Comparison of ENCODE assay signal across 7 cellular contexts in the genomic region with DNA sequence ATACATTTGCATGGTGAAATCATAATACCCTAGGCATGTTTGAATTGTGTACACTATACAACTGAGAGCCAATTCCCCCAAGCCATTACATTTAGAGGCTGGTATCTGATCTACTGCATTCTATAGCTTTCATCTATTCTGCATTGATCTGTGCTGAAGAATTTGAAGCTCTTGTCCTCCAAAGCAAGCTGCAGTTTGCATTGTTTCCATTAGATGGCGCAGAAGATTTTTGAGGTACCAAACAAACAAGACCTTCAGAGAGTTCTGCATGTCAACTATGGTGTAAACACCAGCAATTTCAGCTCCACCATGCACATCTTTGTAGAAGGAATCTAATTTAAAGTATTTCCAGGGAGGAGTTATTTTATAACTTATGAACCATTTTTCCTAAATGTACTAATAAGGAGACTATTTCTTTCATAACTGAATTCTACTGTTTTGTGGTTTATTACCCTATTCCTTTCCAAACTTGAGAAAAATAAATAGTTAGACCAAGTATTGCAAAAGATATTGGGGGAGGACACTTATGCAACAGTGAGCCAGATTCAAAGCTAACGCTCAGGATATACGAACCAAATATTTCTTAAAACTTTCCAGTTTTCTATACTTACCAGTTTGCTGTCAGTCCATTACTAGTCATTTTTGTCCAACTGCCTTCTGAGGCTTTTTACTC.
DNase-seq lines count a peak whose midpoint lies in the region; ATAC-seq, FAIRE-seq and TF ChIP-seq lines count a peak whose summit lies in the region.

No MANE protein-coding gene starts in this region.

- H3K4me3 Mint-ChIP-seq in activated naive CD8-positive, alpha-beta T cell treated with anti-CD3 and anti-CD28 coated beads for 36 hours: no peak overlapping the region

- dilution Hi-C loops in IMR-90 (cut with HindIII; ENCODE audit: low sequenced_read_pairs, unreplicated experiment): no loop called here

- H4K91ac ChIP-seq in IMR-90 (ENCODE audit: insufficient read depth, low read depth, low read length): no peak overlapping the region

- no peaks in the 10 kb centered on the region for H3K9me1 ChIP-seq in IMR-90 (ENCODE audit: insufficient read depth, low read length)

- H3K36me3 ChIP-seq in IMR-90 (ENCODE audit: control insufficient read depth, insufficient read depth, low read length) (no peaks in the 10 kb centered on the region), heart left ventricle (no peaks in the 10 kb centered on the region)

- no peak overlapping the region for H2BK20ac ChIP-seq in IMR-90 (ENCODE audit: low read depth, low read length)

- no peaks in the 10 kb centered on the region; the same call in 1 of the 2 replicates for H3K4me1 ChIP-seq in IMR-90 (ENCODE audit: control insufficient read depth, insufficient read depth, low read length)
- H3K4me1 ChIP-seq in heart left ventricle: peaks cover 0 to 6% (median 0%) of the 10 kb centered on the region in 12 donors

- no peak overlapping the region for H3K27ac Mint-ChIP-seq in activated naive CD8-positive, alpha-beta T cell treated with anti-CD3 and anti-CD28 coated beads for 36 hours

- peak; percentile 21; the same call in 1 of the 2 replicates for TF ChIP-seq RAD21 in IMR-90 (IDR thresholded peaks at IDR 0.05; ENCODE audit: low read length)

- no peak overlapping the region for H4K8ac ChIP-seq in IMR-90 (ENCODE audit: low read depth in 2 of 2, low read length in 2 of 2)

- H2AK9ac ChIP-seq in IMR-90 (replicated peaks; ENCODE audit: low read depth, low read length, poor library complexity): no peak overlapping the region

- no peaks in the 10 kb centered on the region for H3K9me3 Mint-ChIP-seq in activated naive CD8-positive, alpha-beta T cell treated with anti-CD3 and anti-CD28 coated beads for 36 hours

- no peak overlapping the region for H2BK15ac ChIP-seq in IMR-90 (ENCODE audit: low read depth, low read length)

- H3K27me3 ChIP-seq in IMR-90 (ENCODE audit: control insufficient read depth, insufficient read depth, low read length) (no peaks in the 10 kb centered on the region), heart left ventricle (no peaks in the 10 kb centered on the region)

- DNase-seq in GM03348 (ENCODE audit: low spot score) (peak; percentile 68), IMR-90 (peak; percentile 62), RCC 7860 (ENCODE audit: low spot score) (peak; percentile 17), heart left ventricle (peak in 2 of 5 donors; percentile 20 to 27), retina (peak; percentile 73)
- peak; percentile 22 for DNase-seq in activated naive CD8-positive, alpha-beta T cell treated with anti-CD3 and anti-CD28 coated beads for 36 hours

- intact Hi-C loops in IMR-90 (cut with micrococcal nuclease): loop anchor here (1.0 kb wide), 1 partner anchor 828 kb away; no protein-coding TSS in a partner anchor
- intact Hi-C loops in heart left ventricle (cut with DNase I): loop anchor here (1.0 to 5.0 kb wide), 5 partner anchors 759 to 829 kb away; no protein-coding TSS in a partner anchor

- H3K18ac ChIP-seq in IMR-90 (ENCODE audit: low read depth, low read length): no peak overlapping the region

- H3K36me3 Mint-ChIP-seq in activated naive CD8-positive, alpha-beta T cell treated with anti-CD3 and anti-CD28 coated beads for 36 hours: no peaks in the 10 kb centered on the region

- no peaks in the 10 kb centered on the region for H3K79me1 ChIP-seq in IMR-90 (ENCODE audit: low read depth in 1 of 2, low read length in 2 of 2)

- H3K9me3 ChIP-seq in IMR-90 (ENCODE audit: control insufficient read depth, insufficient read depth, low read length) (no peaks in the 10 kb centered on the region), heart left ventricle (no peaks in the 10 kb centered on the region)

- no peak overlapping the region for H2BK120ac ChIP-seq in IMR-90 (ENCODE audit: low read depth, low read length)

- H3K4ac ChIP-seq in IMR-90 (ENCODE audit: low read depth, low read length): no peak overlapping the region

- ATAC-seq in GM21528 (IDR thresholded peaks at IDR 0.05; ENCODE audit: low FRiP score, unreplicated experiment): peak; percentile 90
- peak; percentile 82 for ATAC-seq in IMR-90 (ENCODE audit: low read depth)
- peak in 2 of 4 donors; percentile 33 to 37 for ATAC-seq in heart left ventricle

- H4K20me1 ChIP-seq in IMR-90 (ENCODE audit: insufficient read depth, low read length): no peaks in the 10 kb centered on the region

- no peak overlapping the region for H3K9ac ChIP-seq in IMR-90 (ENCODE audit: low read depth, low read length)

- H3K4me2 ChIP-seq in IMR-90 (ENCODE audit: low read depth, low read length): no peak overlapping the region

- in situ Hi-C loops in IMR-90 (cut with MboI; ENCODE audit: low sequenced_read_pairs): loop anchor here (25.0 kb wide), 1 partner anchor 829 kb away; no protein-coding TSS in a partner anchor

- no peak overlapping the region for H3K14ac ChIP-seq in IMR-90 (replicated peaks; ENCODE audit: low read depth, low read length)

- no TSS peak for BruUV-seq in IMR-90 (replicated peaks; lab: Mats Ljungman, UMichigan)

- H3K4me1 Mint-ChIP-seq in activated naive CD8-positive, alpha-beta T cell treated with anti-CD3 and anti-CD28 coated beads for 36 hours: no peaks in the 10 kb centered on the region

- POLR2A ChIA-PET in IMR-90 (lab: Charles Lee; ENCODE audit: unreplicated experiment): no interaction called here

- no peak overlapping the region for H3K56ac ChIP-seq in IMR-90 (ENCODE audit: extremely low read depth, insufficient read depth, low read length)

- no peak overlapping the region for H2BK5ac ChIP-seq in IMR-90 (ENCODE audit: low read depth, low read length, poor library complexity, severe bottlenecking)

- H3K4me3 ChIP-seq in IMR-90 (ENCODE audit: insufficient read depth, low read depth, low read length): no peak overlapping the region
- H3K4me3 ChIP-seq in heart left ventricle: no peak overlapping the region

- H3K27me3 Mint-ChIP-seq in activated naive CD8-positive, alpha-beta T cell treated with anti-CD3 and anti-CD28 coated beads for 36 hours: peaks cover 12% of the 10 kb centered on the region

- FAIRE-seq in RCC 7860 (lab: Jason Lieb, UNC): peak; percentile 5

- TF ChIP-seq POLR2A in IMR-90 (IDR thresholded peaks at IDR 0.05; ENCODE audit: low read depth, low read length): no peak
- no peak for TF ChIP-seq POLR2A in heart left ventricle (IDR thresholded peaks at IDR 0.05)

- no peak overlapping the region for H2AFZ ChIP-seq in IMR-90 (replicated peaks; ENCODE audit: low read length, poor library complexity)

- H4K5ac ChIP-seq in IMR-90 (ENCODE audit: low read depth, low read length): no peak overlapping the region

- TF ChIP-seq CTCF in IMR-90 (conservative IDR thresholded peaks at IDR 0.05; ENCODE audit: low read depth, low read length) (peak; percentile 55), heart left ventricle (IDR thresholded peaks at IDR 0.05) (peak; percentile 76 to 89 (median 84))

- 0% methylated on average over 1 of the region's 3 CpGs; no CpG with 5 or more reads in 1 of the 2 experiments for WGBS in IMR-90 (ENCODE audit: extremely low coverage in 2 of 2, insufficient read length in 1 of 2), 2 experiments
- 49 to 55% (median 50%) methylated on average over 3 of the region's 3 CpGs for WGBS in heart left ventricle, 4 donors

- H3K27ac ChIP-seq in IMR-90 (ENCODE audit: insufficient read depth, low read length) (no peak overlapping the region), heart left ventricle (no peak overlapping the region)

- CTCF ChIA-PET in IMR-90 (lab: Yijun Ruan, JAX): interaction anchor here (0.6 to 1.4 kb wide), 4 partner anchors 9 to 830 kb away, joined by 3 to 5 read pairs (median 4); no protein-coding TSS in a partner anchor

- H3K23ac ChIP-seq in IMR-90 (ENCODE audit: low read depth, low read length): no peak overlapping the region

- H2AK5ac ChIP-seq in IMR-90 (ENCODE audit: low read depth, low read length): no peak overlapping the region

TF ChIP-seq in IMR-90, 13 proteins besides CTCF, POLR2A, EP300 and RAD21:
- TF ChIP-seq SMC3 (IDR thresholded peaks at IDR 0.05; ENCODE audit: low read depth, low read length): peak; percentile 19; the same call in 1 of the 2 replicates
- TF ChIP-seq, protein P1, sequence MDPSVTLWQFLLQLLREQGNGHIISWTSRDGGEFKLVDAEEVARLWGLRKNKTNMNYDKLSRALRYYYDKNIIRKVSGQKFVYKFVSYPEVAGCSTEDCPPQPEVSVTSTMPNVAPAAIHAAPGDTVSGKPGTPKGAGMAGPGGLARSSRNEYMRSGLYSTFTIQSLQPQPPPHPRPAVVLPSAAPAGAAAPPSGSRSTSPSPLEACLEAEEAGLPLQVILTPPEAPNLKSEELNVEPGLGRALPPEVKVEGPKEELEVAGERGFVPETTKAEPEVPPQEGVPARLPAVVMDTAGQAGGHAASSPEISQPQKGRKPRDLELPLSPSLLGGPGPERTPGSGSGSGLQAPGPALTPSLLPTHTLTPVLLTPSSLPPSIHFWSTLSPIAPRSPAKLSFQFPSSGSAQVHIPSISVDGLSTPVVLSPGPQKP (IDR thresholded peaks at IDR 0.05; ENCODE audit: borderline replicate concordance, low read depth, low read length): no peak
